Comparison of ENCODE assay signal across 8 cellular contexts in the genomic region with DNA sequence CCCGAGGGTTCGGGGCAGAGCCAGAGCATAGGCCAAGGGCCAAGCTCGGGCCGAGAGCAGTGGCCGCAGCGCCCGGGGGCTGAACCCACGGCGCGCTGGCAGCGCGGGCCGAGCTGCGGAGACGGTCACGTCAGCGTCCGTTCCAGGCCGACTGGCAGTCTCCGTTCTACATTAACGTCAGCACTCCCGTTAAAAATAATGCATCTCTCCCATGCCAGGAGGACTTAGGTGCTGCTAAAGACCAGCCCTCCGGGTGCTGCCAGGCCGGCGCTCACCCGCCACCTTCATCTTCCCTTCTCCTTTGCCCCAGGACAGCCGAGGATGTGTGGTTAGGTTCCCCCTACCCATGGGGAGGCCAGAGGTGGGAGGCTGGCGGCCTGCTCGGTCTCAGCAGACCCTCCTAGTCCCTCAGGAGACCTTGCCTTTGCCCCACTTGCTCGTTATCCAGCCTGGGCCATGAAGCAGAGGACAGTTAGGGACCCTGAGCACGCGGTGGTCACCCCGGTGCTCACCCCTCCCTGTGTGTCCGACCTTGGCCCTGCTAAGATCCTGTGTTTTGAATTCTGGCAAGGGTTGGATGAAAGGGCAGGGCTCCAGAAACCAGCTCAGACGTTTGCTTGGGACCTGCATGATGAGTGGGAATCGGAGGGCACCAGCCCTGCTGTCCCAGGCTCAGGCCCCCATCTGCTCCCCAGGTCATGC. TPM values are rescaled to one million over a fixed set of nuclear protein-coding genes. Genes with fewer than 3 reads are reported as not detected.
DNase-seq lines count a peak whose midpoint lies in the region; ATAC-seq, FAIRE-seq and TF ChIP-seq lines count a peak whose summit lies in the region.

No MANE protein-coding gene starts in this region.

- peaks cover 0 to 32% (median 7%) of the 10 kb centered on the region in 9 donors for H3K36me3 ChIP-seq in heart right ventricle

- H3K4me1 ChIP-seq in A549 (peaks cover 25% of the 10 kb centered on the region), heart right ventricle (peaks cover 32 to 64% (median 59%) of the 10 kb centered on the region in 9 donors)

- no peaks in the 10 kb centered on the region for H3K9me3 Mint-ChIP-seq in activated T-helper 2 cell treated with anti-CD3 and anti-CD28 coated beads, Interferon-gamma antibody, Interleukin-2, Interleukin-4, amounts not matched to agents 10 μg/mL and 5 μg/mL and 100 μg/mL, durations not matched to agents 14 hours and 24 hours and 36 hours

- WGBS in A549 (ENCODE audit: missing lambda C conversion rate): 15% methylated on average over 18 of the region's 36 CpGs
- WGBS in heart right ventricle, 2 donors: 6 to 7% methylated on average over 36 of the region's 36 CpGs

- H3K4me3 Mint-ChIP-seq in activated T-helper 2 cell treated with anti-CD3 and anti-CD28 coated beads, Interferon-gamma antibody, Interleukin-2, Interleukin-4, amounts not matched to agents 10 μg/mL and 5 μg/mL and 100 μg/mL, durations not matched to agents 14 hours and 24 hours and 36 hours (ENCODE audit: low read depth): peak overlapping the region; percentile 92

- CTCF ChIA-PET in A549 (lab: Yijun Ruan, JAX): interaction anchor here (1.2 to 30.3 kb wide), 3 partner anchors 7 to 29 kb away, joined by 3 to 718 read pairs (median 718); a partner anchor contains a TSS

- H3K4me3 ChIP-seq in A549 (peak overlapping the region; percentile 94), heart right ventricle (peak overlapping the region; percentile 69 to 98 (median 82)), retinal pigment epithelial cell (ENCODE audit: low read length) (peak overlapping the region; percentile 57)

- 0 out of 2 replicates have a peak, but pooled peaks have one; percentile 16 for TF ChIP-seq POLR2A in A549 (IDR thresholded peaks at IDR 0.05; ENCODE audit: low read length)
- TF ChIP-seq POLR2A in GM12891 (IDR thresholded peaks at IDR 0.05; ENCODE audit: low read depth, low read length): no peak

- no peak for FAIRE-seq in A549 (lab: Jason Lieb, UNC)
- FAIRE-seq in GM12891 (lab: Jason Lieb, UNC): peak; percentile 16

- H3K27me3 Mint-ChIP-seq in activated T-helper 2 cell treated with anti-CD3 and anti-CD28 coated beads, Interferon-gamma antibody, Interleukin-2, Interleukin-4, amounts not matched to agents 10 μg/mL and 5 μg/mL and 100 μg/mL, durations not matched to agents 14 hours and 24 hours and 36 hours (ENCODE audit: low read depth): peaks cover 15% of the 10 kb centered on the region

- POLR2A ChIA-PET in A549 (lab: Yijun Ruan, JAX): interaction anchor here (1.2 kb wide), 1 partner anchor 283 kb away, joined by 3 read pairs; no protein-coding TSS in a partner anchor

- peak overlapping the region; percentile 83 for H3K27ac Mint-ChIP-seq in activated T-helper 2 cell treated with anti-CD3 and anti-CD28 coated beads, Interferon-gamma antibody, Interleukin-2, Interleukin-4, amounts not matched to agents 10 μg/mL and 5 μg/mL and 100 μg/mL, durations not matched to agents 14 hours and 24 hours and 36 hours

- H3K4me2 ChIP-seq in A549: peak overlapping the region; percentile 100

- peak in 1 of 2 experiments; percentile 43 for DNase-seq in A549 (ENCODE audit: low read depth in 1 of 2, low spot score in 1 of 2)
- peak; percentile 49 for DNase-seq in GM12891 (ENCODE audit: insufficient read length, low spot score)
- DNase-seq in activated T-helper 2 cell treated with anti-CD3 and anti-CD28 coated beads, Interferon-gamma antibody, Interleukin-2, Interleukin-4, amounts not matched to agents 10 μg/mL and 5 μg/mL and 100 μg/mL, durations not matched to agents 14 hours and 24 hours and 36 hours (ENCODE audit: low spot score): no peak
- DNase-seq in heart right ventricle: peak in 1 of 2 donors; percentile 61
- DNase-seq in retinal pigment epithelial cell (ENCODE audit: low read depth): no peak
- no peak for DNase-seq in mesenteric fat pad (ENCODE audit: low spot score)

- H3K9me3 ChIP-seq in A549 (no peaks in the 10 kb centered on the region), heart right ventricle (no peaks in the 10 kb centered on the region)

- ATAC-seq in A549 (peak in 1 of 2 experiments; percentile 2; a peak in 2 of 6 replicates), HG03432 (IDR thresholded peaks at IDR 0.05; ENCODE audit: unreplicated experiment) (peak; percentile 11), heart right ventricle (peak in 5 of 8 donors; percentile 3 to 23 (median 20)), GM21786 (IDR thresholded peaks at IDR 0.05; ENCODE audit: unreplicated experiment) (no peak)

- no peak for TF ChIP-seq RAD21 in A549 (conservative IDR thresholded peaks at IDR 0.05 in 1 of 2, IDR thresholded peaks at IDR 0.05 in 1 of 2)

- H3K27ac ChIP-seq in A549 (peak overlapping the region; percentile 97 to 98), heart right ventricle (peak overlapping the region; percentile 94 to 99 (median 97))

- TF ChIP-seq CTCF in A549 (IDR thresholded peaks at IDR 0.05): no peak
- no peak for TF ChIP-seq CTCF in heart right ventricle (IDR thresholded peaks at IDR 0.05)
- TF ChIP-seq CTCF in retinal pigment epithelial cell (conservative IDR thresholded peaks at IDR 0.05; ENCODE audit: low read depth, low read length): no peak

- intact Hi-C loops in activated T-helper 2 cell treated with anti-CD3 and anti-CD28 coated beads, Interferon-gamma antibody, Interleukin-2, Interleukin-4, amounts not matched to agents 10 μg/mL and 5 μg/mL and 100 μg/mL, durations not matched to agents 14 hours and 24 hours and 36 hours (cut with micrococcal nuclease): loop anchor here (2.0 kb wide), 1 partner anchor 26 kb away; a partner anchor contains a TSS
- intact Hi-C loops in heart right ventricle (cut with DNase I): no loop called here

- H3K36me3 Mint-ChIP-seq in activated T-helper 2 cell treated with anti-CD3 and anti-CD28 coated beads, Interferon-gamma antibody, Interleukin-2, Interleukin-4, amounts not matched to agents 10 μg/mL and 5 μg/mL and 100 μg/mL, durations not matched to agents 14 hours and 24 hours and 36 hours (ENCODE audit: low read depth): peaks cover 14% of the 10 kb centered on the region

- peaks cover 0 to 6% (median 0%) of the 10 kb centered on the region in 7 donors for H3K27me3 ChIP-seq in heart right ventricle

- H3K4me1 Mint-ChIP-seq in activated T-helper 2 cell treated with anti-CD3 and anti-CD28 coated beads, Interferon-gamma antibody, Interleukin-2, Interleukin-4, amounts not matched to agents 10 μg/mL and 5 μg/mL and 100 μg/mL, durations not matched to agents 14 hours and 24 hours and 36 hours (ENCODE audit: low read depth): peaks cover 24% of the 10 kb centered on the region

- TF ChIP-seq EP300 in A549 (IDR thresholded peaks at IDR 0.05): no peak

RNA-seq across cellular contexts. Expression of a gene that starts 0.6 kb away (rescaled TPM):
- polyA plus RNA-seq in A549 (2011; rRNA removed) (25.5 and 28.2 TPM in 2 replicates), A549 (2017; fragmentation: RNase III; extraction: RNeasy Plus Mini Kit Qiagen cat#74134 plus additional on column Dnase treatment) (42.3 to 54.3 TPM (median 47.6 TPM) in 3 replicates), heart right ventricle (10 to 100 TPM; 68.2 to 88.5 TPM)
- 94.6 and 128 TPM in 2 replicates for polyA plus RNA-seq in A549 (2012; cell fraction: cytosol; rRNA removed)
- 84.2 and 86.7 TPM in 2 replicates for polyA plus RNA-seq in A549 (2012; cell fraction: nucleus; rRNA removed)
- 9.2 and 12.1 TPM in 2 replicates for polyA minus RNA-seq in A549 (2011; rRNA and poly(A)+ RNA removed)
- polyA plus RNA-seq in GM12891 (2012; ENCODE audit: low read depth, missing spikeins): 59.5 TPM
- 77.7 and 78.6 TPM in 2 replicates for total RNA-seq in activated T-helper 2 cell treated with anti-CD3 and anti-CD28 coated beads, Interferon-gamma antibody, Interleukin-2, Interleukin-4, amounts not matched to agents 10 μg/mL and 5 μg/mL and 100 μg/mL, durations not matched to agents 14 hours and 24 hours and 36 hours
- total RNA-seq in heart right ventricle (10 to 100 TPM; 32.2 to 44.7 (median 38.6) TPM), mesenteric fat pad (44.4 TPM)

RNA-seq across cellular contexts. Expression of a gene that starts 6.2 kb away (rescaled TPM):
- polyA plus RNA-seq in A549 (2011; rRNA removed) (13.5 and 17.9 TPM in 2 replicates), A549 (2017; fragmentation: RNase III; extraction: RNeasy Plus Mini Kit Qiagen cat#74134 plus additional on column Dnase treatment) (17.5 to 20.5 TPM (median 19.2 TPM) in 3 replicates), heart right ventricle (10 to 100 TPM; 36.9 to 89.8 TPM)
- 23.5 and 28.8 TPM in 2 replicates for polyA plus RNA-seq in A549 (2012; cell fraction: cytosol; rRNA removed)
- 154 and 178 TPM in 2 replicates for polyA plus RNA-seq in A549 (2012; cell fraction: nucleus; rRNA removed)
- 8.0 and 10.6 TPM in 2 replicates for polyA minus RNA-seq in A549 (2011; rRNA and poly(A)+ RNA removed)
- 3.3 TPM for polyA plus RNA-seq in GM12891 (2012; ENCODE audit: low read depth, missing spikeins)
- 1.2 and 1.6 TPM in 2 replicates for total RNA-seq in activated T-helper 2 cell treated with anti-CD3 and anti-CD28 coated beads, Interferon-gamma antibody, Interleukin-2, Interleukin-4, amounts not matched to agents 10 μg/mL and 5 μg/mL and 100 μg/mL, durations not matched to agents 14 hours and 24 hours and 36 hours
- total RNA-seq in heart right ventricle (10 to 100 TPM; 18.5 to 27.8 (median 24.3) TPM), mesenteric fat pad (30.0 TPM)

RNA-seq across cellular contexts. Expression of a gene that starts 25.0 kb away (rescaled TPM):
- polyA plus RNA-seq in A549 (2011; rRNA removed) (43.5 and 45.0 TPM in 2 replicates), A549 (2017; fragmentation: RNase III; extraction: RNeasy Plus Mini Kit Qiagen cat#74134 plus additional on column Dnase treatment) (82.1 to 83.0 TPM (median 82.2 TPM) in 3 replicates), heart right ventricle (100 to 1,000 TPM in 1 of 2 donors, 10 to 100 TPM in 1; 80.4 to 109 TPM)
- polyA plus RNA-seq in A549 (2012; cell fraction: cytosol; rRNA removed): 107 and 137 TPM in 2 replicates
- 39.6 and 44.6 TPM in 2 replicates for polyA plus RNA-seq in A549 (2012; cell fraction: nucleus; rRNA removed)
- polyA minus RNA-seq in A549 (2011; rRNA and poly(A)+ RNA removed): 14.5 and 15.0 TPM in 2 replicates
- polyA plus RNA-seq in GM12891 (2012; ENCODE audit: low read depth, missing spikeins): 60.0 TPM
- total RNA-seq in activated T-helper 2 cell treated with anti-CD3 and anti-CD28 coated beads, Interferon-gamma antibody, Interleukin-2, Interleukin-4, amounts not matched to agents 10 μg/mL and 5 μg/mL and 100 μg/mL, durations not matched to agents 14 hours and 24 hours and 36 hours: 77.5 and 83.1 TPM in 2 replicates
- total RNA-seq in heart right ventricle (10 to 100 TPM; 45.6 to 86.6 (median 56.6) TPM), mesenteric fat pad (23.0 TPM)

RNA-seq across cellular contexts. Expression of a gene that starts 25.2 kb away (rescaled TPM):
- 46.9 and 50.9 TPM in 2 replicates for polyA plus RNA-seq in A549 (2011; rRNA removed)
- 98.7 and 136 TPM in 2 replicates for polyA plus RNA-seq in A549 (2012; cell fraction: cytosol; rRNA removed)
- 55.0 and 57.9 TPM in 2 replicates for polyA plus RNA-seq in A549 (2012; cell fraction: nucleus; rRNA removed)
- 45.6 to 51.8 TPM (median 47.6 TPM) in 3 replicates for polyA plus RNA-seq in A549 (2017; fragmentation: RNase III; extraction: RNeasy Plus Mini Kit Qiagen cat#74134 plus additional on column Dnase treatment)
- polyA minus RNA-seq in A549 (2011; rRNA and poly(A)+ RNA removed): 25.6 and 28.8 TPM in 2 replicates
- polyA plus RNA-seq in GM12891 (2012; ENCODE audit: low read depth, missing spikeins): 36.8 TPM
- total RNA-seq in activated T-helper 2 cell treated with anti-CD3 and anti-CD28 coated beads, Interferon-gamma antibody, Interleukin-2, Interleukin-4, amounts not matched to agents 10 μg/mL and 5 μg/mL and 100 μg/mL, durations not matched to agents 14 hours and 24 hours and 36 hours: 64.8 and 67.3 TPM in 2 replicates
- 10 to 100 TPM in 7 of 10 donors, 1 to 10 TPM in 3; 9.1 to 11.8 (median 10.5) TPM for total RNA-seq in heart right ventricle
- 10 to 100 TPM in 1 of 2 donors, 1 to 10 TPM in 1; 6.7 to 19.2 TPM for polyA plus RNA-seq in heart right ventricle
- 11.5 TPM for total RNA-seq in mesenteric fat pad

RNA-seq across cellular contexts. Expression of a gene that starts 59.9 kb away (rescaled TPM):
- polyA plus RNA-seq in A549 (2011; rRNA removed): 15.8 and 17.0 TPM in 2 replicates
- polyA plus RNA-seq in A549 (2012; cell fraction: cytosol; rRNA removed): 44.9 and 59.3 TPM in 2 replicates
- 83.4 and 117 TPM in 2 replicates for polyA plus RNA-seq in A549 (2012; cell fraction: nucleus; rRNA removed)
- polyA plus RNA-seq in A549 (2017; fragmentation: RNase III; extraction: RNeasy Plus Mini Kit Qiagen cat#74134 plus additional on column Dnase treatment): 24.6 to 28.4 TPM (median 25.9 TPM) in 3 replicates
- 19.7 and 35.0 TPM in 2 replicates for polyA minus RNA-seq in A549 (2011; rRNA and poly(A)+ RNA removed)
- polyA plus RNA-seq in GM12891 (2012; ENCODE audit: low read depth, missing spikeins): 19.1 TPM
- total RNA-seq in activated T-helper 2 cell treated with anti-CD3 and anti-CD28 coated beads, Interferon-gamma antibody, Interleukin-2, Interleukin-4, amounts not matched to agents 10 μg/mL and 5 μg/mL and 100 μg/mL, durations not matched to agents 14 hours and 24 hours and 36 hours: 53.0 and 57.1 TPM in 2 replicates
- 10 to 100 TPM; 19.0 to 28.8 (median 22.3) TPM for total RNA-seq in heart right ventricle
- polyA plus RNA-seq in heart right ventricle: 10 to 100 TPM; 16.2 to 19.6 TPM
- total RNA-seq in mesenteric fat pad: 22.5 TPM
